In the genomic region with DNA sequence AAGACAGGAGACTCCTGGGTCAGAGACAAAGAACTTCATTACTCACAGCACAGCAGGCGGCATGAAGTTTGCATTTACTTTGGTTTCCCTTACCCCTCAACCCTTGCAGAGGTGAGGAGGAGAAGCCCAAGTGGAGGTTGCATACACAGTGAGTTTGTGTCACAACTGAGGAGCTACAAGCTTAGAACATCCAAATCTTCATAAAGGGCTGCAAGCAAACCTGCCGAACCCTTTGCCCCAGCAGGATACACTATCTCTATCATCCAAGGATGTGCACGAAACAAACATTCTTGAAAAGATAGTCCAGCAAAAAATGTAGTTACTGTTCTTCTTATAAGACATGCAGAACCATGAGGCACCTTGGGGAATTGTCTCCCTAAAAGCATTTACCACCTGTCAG, we compare ENCODE assay signal across 8 cellular contexts.
"Had no signal": no experiment of that assay in that cellular context is flagged by ENCODE, and none has a peak within 500 bp of the region (broad histone marks: within the 10 kb centered on the region; RNA-seq: fewer than 3 reads in every experiment).

No MANE protein-coding gene starts in this region.

- H3K36me3 ChIP-seq: HAP-1 had no signal

- H3K4me1 ChIP-seq: HAP-1 had no signal

- H3K27ac ChIP-seq: GM23248 had no signal

- H3K9me3 ChIP-seq: HAP-1 had no signal

- H3K4me3 ChIP-seq: GM23248, GM23338, HAP-1 had no signal

- DNase-seq: GM23248, GOT3, H7, H9, HCEC 1CT, HFFc6 had no signal
